Comparison of ENCODE assay signal across 30 cellular contexts in the genomic region with DNA sequence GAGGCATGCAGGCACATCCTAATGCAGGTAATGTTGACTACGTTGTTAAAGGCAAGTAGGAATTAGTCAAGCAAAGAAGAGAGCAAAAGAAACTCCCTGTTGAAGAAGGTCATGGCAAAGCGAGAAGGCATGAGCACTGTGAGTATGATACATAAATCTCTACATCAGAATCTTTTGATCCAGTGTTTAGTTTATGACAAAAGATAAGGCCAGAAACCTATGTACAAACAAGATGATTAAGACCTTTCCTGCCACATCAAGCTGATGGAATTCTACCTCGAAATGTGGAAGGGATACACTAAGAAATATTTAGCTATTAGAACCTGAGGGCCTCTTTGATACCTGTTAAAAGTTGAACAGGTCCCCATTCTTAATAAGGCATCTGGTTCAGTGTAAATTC. TPM values are rescaled to one million over a fixed set of nuclear protein-coding genes. Genes with fewer than 3 reads are reported as not detected.
"Had no signal": no experiment of that assay in that cellular context is flagged by ENCODE, and none has a peak within 500 bp of the region (broad histone marks: within the 10 kb centered on the region; RNA-seq: fewer than 3 reads in every experiment).

No MANE protein-coding gene starts in this region.

- H3K9me3 ChIP-seq: lower lobe of right lung, stomach, suprapubic skin, tibial artery had no signal

- ATAC-seq: activated CD4-positive, alpha-beta T cell treated with anti-CD3 and anti-CD28 coated beads for 36 hours; activated CD8-positive, alpha-beta memory T cell treated with anti-CD3 and anti-CD28 coated beads, Interleukin-2, amount 10 ng/mL, durations not matched to agents 7 days and 5 days; activated CD8-positive, alpha-beta T cell treated with anti-CD3 and anti-CD28 coated beads, Interleukin-2, amount 10 ng/mL, durations not matched to agents 7 days and 5 days; activated naive CD4-positive, alpha-beta T cell treated with anti-CD3 and anti-CD28 coated beads, Interleukin-2, amount 50 U/mL, for 72 hours; left lobe of liver; lower lobe of right lung; natural killer cell; right cardiac atrium; stimulated activated naive B cell treated with anti-CD40 and anti-IgM and Interleukin-4, amounts not matched to agents 10 μg/mL and 1 μg/mL and 100 μg/mL, for 72 hours; T-cell had no signal

- H3K4me1 ChIP-seq: lower lobe of right lung, stomach, suprapubic skin had no signal

- H3K9me3 Mint-ChIP-seq: activated naive CD4-positive, alpha-beta T cell treated with anti-CD3 and anti-CD28 coated beads, Interleukin-2, amount 50 U/mL, for 72 hours; activated T-helper 2 cell treated with anti-CD3 and anti-CD28 coated beads, Interferon-gamma antibody, Interleukin-2, Interleukin-4, amounts not matched to agents 10 μg/mL and 5 μg/mL and 100 μg/mL, durations not matched to agents 14 hours and 24 hours and 36 hours; brain; immature natural killer cell; natural killer cell; stimulated activated naive B cell treated with anti-CD40 and anti-IgM and Interleukin-4, amounts not matched to agents 10 μg/mL and 1 μg/mL and 100 μg/mL, for 72 hours; T-cell had no signal

- H3K36me3 ChIP-seq: lower lobe of right lung, stomach, suprapubic skin, tibial artery had no signal

- H3K4me3 Mint-ChIP-seq: activated CD4-positive, alpha-beta T cell treated with anti-CD3 and anti-CD28 coated beads for 36 hours; activated CD8-positive, alpha-beta memory T cell treated with anti-CD3 and anti-CD28 coated beads, Interleukin-2, amount 10 ng/mL, durations not matched to agents 7 days and 5 days; activated CD8-positive, alpha-beta T cell treated with anti-CD3 and anti-CD28 coated beads, Interleukin-2, amount 10 ng/mL, durations not matched to agents 7 days and 5 days; brain; immature natural killer cell; natural killer cell; stimulated activated naive B cell treated with anti-CD40 and anti-IgM and Interleukin-4, amounts not matched to agents 10 μg/mL and 1 μg/mL and 100 μg/mL, for 72 hours; T-cell had no signal

- H3K27ac ChIP-seq: coronary artery, dorsolateral prefrontal cortex, lower lobe of right lung, stomach, suprapubic skin, tibial artery had no signal

- DNase-seq: activated CD4-positive, alpha-beta T cell treated with anti-CD3 and anti-CD28 coated beads for 36 hours; activated CD4-positive, CD25-positive, alpha-beta regulatory T cell; activated CD8-positive, alpha-beta memory T cell treated with anti-CD3 and anti-CD28 coated beads, Interleukin-2, amount 10 ng/mL, durations not matched to agents 7 days and 5 days; activated CD8-positive, alpha-beta T cell treated with anti-CD3 and anti-CD28 coated beads, Interleukin-2, amount 10 ng/mL, durations not matched to agents 7 days and 5 days; activated T-cell treated with anti-CD3 and anti-CD28 coated beads, Interleukin-2, amount 50 U/mL, for 48 hours; aorta; dorsolateral prefrontal cortex; effector memory CD4-positive, alpha-beta T cell; foreskin fibroblast; head of caudate nucleus; hippocampal formation; immature natural killer cell; lower lobe of right lung; mesendoderm; natural killer cell; posterior cingulate gyrus; right cardiac atrium; stimulated activated CD4-positive, alpha-beta T cell treated with anti-CD3 and anti-CD28 coated beads, Interleukin-15, amount 100 ng/mL, for 24 hours; stimulated activated CD4-positive, alpha-beta T cell treated with anti-CD3 and anti-CD28 coated beads, Interleukin-2, amount 100 ng/mL, for 24 hours; stimulated activated naive B cell treated with anti-CD40 and anti-IgM and Interleukin-4, amounts not matched to agents 10 μg/mL and 1 μg/mL and 100 μg/mL, for 72 hours; stomach; T-cell; tibial artery had no signal

- H3K4me3 ChIP-seq: coronary artery, dorsolateral prefrontal cortex, lower lobe of right lung, stomach, suprapubic skin, tibial artery had no signal

- H3K27me3 Mint-ChIP-seq: activated CD4-positive, alpha-beta T cell treated with anti-CD3 and anti-CD28 coated beads for 36 hours; activated CD8-positive, alpha-beta memory T cell treated with anti-CD3 and anti-CD28 coated beads, Interleukin-2, amount 10 ng/mL, durations not matched to agents 7 days and 5 days; brain; stimulated activated naive B cell treated with anti-CD40 and anti-IgM and Interleukin-4, amounts not matched to agents 10 μg/mL and 1 μg/mL and 100 μg/mL, for 72 hours; T-cell had no signal

- H3K27me3 ChIP-seq: stomach, suprapubic skin, tibial artery had no signal

- H3K36me3 Mint-ChIP-seq: activated CD8-positive, alpha-beta memory T cell treated with anti-CD3 and anti-CD28 coated beads, Interleukin-2, amount 10 ng/mL, durations not matched to agents 7 days and 5 days; activated naive CD4-positive, alpha-beta T cell treated with anti-CD3 and anti-CD28 coated beads, Interleukin-2, amount 50 U/mL, for 72 hours; brain; natural killer cell; stimulated activated naive B cell treated with anti-CD40 and anti-IgM and Interleukin-4, amounts not matched to agents 10 μg/mL and 1 μg/mL and 100 μg/mL, for 72 hours; T-cell had no signal

- H3K27ac Mint-ChIP-seq: activated CD4-positive, alpha-beta T cell treated with anti-CD3 and anti-CD28 coated beads for 36 hours; activated CD8-positive, alpha-beta memory T cell treated with anti-CD3 and anti-CD28 coated beads, Interleukin-2, amount 10 ng/mL, durations not matched to agents 7 days and 5 days; activated CD8-positive, alpha-beta T cell treated with anti-CD3 and anti-CD28 coated beads, Interleukin-2, amount 10 ng/mL, durations not matched to agents 7 days and 5 days; activated naive CD4-positive, alpha-beta T cell treated with anti-CD3 and anti-CD28 coated beads, Interleukin-2, amount 50 U/mL, for 72 hours; activated T-helper 2 cell treated with anti-CD3 and anti-CD28 coated beads, Interferon-gamma antibody, Interleukin-2, Interleukin-4, amounts not matched to agents 10 μg/mL and 5 μg/mL and 100 μg/mL, durations not matched to agents 14 hours and 24 hours and 36 hours; brain; immature natural killer cell; natural killer cell; stimulated activated naive B cell treated with anti-CD40 and anti-IgM and Interleukin-4, amounts not matched to agents 10 μg/mL and 1 μg/mL and 100 μg/mL, for 72 hours; T-cell had no signal

- H3K4me1 Mint-ChIP-seq: activated CD4-positive, alpha-beta T cell treated with anti-CD3 and anti-CD28 coated beads for 36 hours; immature natural killer cell; natural killer cell; T-cell had no signal

RNA-seq across cellular contexts. Expression of a gene that starts 20.2 kb away (rescaled TPM):
- polyA plus RNA-seq: fibroblast of lung had no signal
